11 cellular contexts compared by ENCODE assay signal in genomic region chr16:24978370-24978914, GRCh38. TPM values are rescaled to one million over a fixed set of nuclear protein-coding genes. Genes with fewer than 3 reads are reported as not detected.
DNase-seq lines count a peak whose midpoint lies in the region; ATAC-seq, FAIRE-seq and TF ChIP-seq lines count a peak whose summit lies in the region.
"Had no signal": no experiment of that assay in that cellular context is flagged by ENCODE, and none has a peak within 500 bp of the region (broad histone marks: within the 10 kb centered on the region; RNA-seq: fewer than 3 reads in every experiment).

No MANE protein-coding gene starts in this region.

- H3K9me3 ChIP-seq in SU-DHL-6 (ENCODE audit: insufficient read depth, low read length) (no peaks in the 10 kb centered on the region), mesenchymal stem cell (ENCODE audit: control insufficient read depth, low read length) (no peaks in the 10 kb centered on the region), pancreas (no peaks in the 10 kb centered on the region)

- H3K36me3 Mint-ChIP-seq in stimulated activated naive CD8-positive, alpha-beta T cell treated with anti-CD3 and anti-CD28 coated beads, Interleukin-15, Interleukin-2, amounts not matched to agents 100 ng/mL and 50 ng/mL, for 24 hours (ENCODE audit: low read depth) = peaks cover 54% of the 10 kb centered on the region

- peak overlapping the region; percentile 65 for H3K27ac Mint-ChIP-seq in stimulated activated naive CD8-positive, alpha-beta T cell treated with anti-CD3 and anti-CD28 coated beads, Interleukin-15, Interleukin-2, amounts not matched to agents 100 ng/mL and 50 ng/mL, for 24 hours
- H3K27ac Mint-ChIP-seq in stimulated activated naive CD8-positive, alpha-beta T cell treated with anti-CD3 and anti-CD28 coated beads, Interleukin-15, amount 100 ng/mL, for 72 hours = no peak overlapping the region

- intact Hi-C loops in pancreas (cut with DNase I) = no loop called here

- peak overlapping the region; percentile 0 for H4K91ac ChIP-seq in mesenchymal stem cell (ENCODE audit: low read length)

- H4K8ac ChIP-seq in mesenchymal stem cell (ENCODE audit: low read length) = no peak overlapping the region

- in situ Hi-C loops in ACHN (cut with HindIII; ENCODE audit: low pct_ligation_motif_present, low pct_unique_long_range_greater_than_20kb, low sequenced_read_pairs) = no loop called here

- H2BK15ac ChIP-seq in mesenchymal stem cell (ENCODE audit: low read depth, poor library complexity, severe bottlenecking) = no peak overlapping the region

- H3K27ac ChIP-seq in SU-DHL-6 (ENCODE audit: low read depth, low read length) = peak overlapping the region; percentile 68
- peak overlapping the region; percentile 91 for H3K27ac ChIP-seq in mesenchymal stem cell (ENCODE audit: low read length, poor library complexity, severe bottlenecking)
- no peak overlapping the region for H3K27ac ChIP-seq in pancreas

- FAIRE-seq in pancreas (lab: Jason Lieb, UNC) = no peak
- FAIRE-seq: HTR-8/SVneo had no signal

- H2BK120ac ChIP-seq in mesenchymal stem cell (ENCODE audit: low read depth, low read length) = no peak overlapping the region

- H3K36me3 ChIP-seq in SU-DHL-6 (ENCODE audit: low read length) = no peaks in the 10 kb centered on the region; the same call in 1 of the 2 replicates
- peaks cover 24 to 37% of the 10 kb centered on the region in 2 experiments for H3K36me3 ChIP-seq in mesenchymal stem cell (ENCODE audit: control insufficient read depth in 1 of 2, insufficient read depth in 2 of 2, low read depth in 1 of 2, low read length in 2 of 2)
- peaks cover 0 to 14% (median 0%) of the 10 kb centered on the region in 3 donors for H3K36me3 ChIP-seq in pancreas

- peaks cover 17% of the 10 kb centered on the region for H3F3A ChIP-seq in SU-DHL-6 (ENCODE audit: insufficient read depth)

- H3K4me3 ChIP-seq in SU-DHL-6 (ENCODE audit: insufficient read depth, low read length, poor library complexity, severe bottlenecking) = no peak overlapping the region
- peak overlapping the region in 1 of 2 experiments; percentile 35 for H3K4me3 ChIP-seq in mesenchymal stem cell (ENCODE audit: insufficient read depth in 1 of 2, low read depth in 1 of 2, low read length in 2 of 2)
- no peak overlapping the region for H3K4me3 ChIP-seq in pancreas

- peak overlapping the region; percentile 19 to 69 for H2BK12ac ChIP-seq in mesenchymal stem cell (ENCODE audit: low read length in 2 of 2)

- peak overlapping the region; percentile 33 to 64 for H3K18ac ChIP-seq in mesenchymal stem cell (ENCODE audit: low read depth in 1 of 2, low read length in 2 of 2)

- peak overlapping the region; percentile 6 to 44 for H3K4ac ChIP-seq in mesenchymal stem cell (ENCODE audit: low read depth in 1 of 2, low read length in 2 of 2)

- H2AFZ ChIP-seq in SU-DHL-6 (ENCODE audit: low read depth, low read length, severe bottlenecking) = no peak overlapping the region
- no peak overlapping the region for H2AFZ ChIP-seq in mesenchymal stem cell (ENCODE audit: low read depth, low read length)

- WGBS in mesenchymal stem cell = 48% methylated on average over 8 of the region's 8 CpGs
- 86 to 87% methylated on average over 8 of the region's 8 CpGs for WGBS in pancreas, 2 donors

- no peaks in the 10 kb centered on the region for H3K9me2 ChIP-seq in SU-DHL-6 (replicated peaks; ENCODE audit: insufficient read depth, low read length)

- H3K27me3 Mint-ChIP-seq in stimulated activated naive CD8-positive, alpha-beta T cell treated with anti-CD3 and anti-CD28 coated beads, Interleukin-15, Interleukin-2, amounts not matched to agents 100 ng/mL and 50 ng/mL, for 24 hours = no peaks in the 10 kb centered on the region
- no peaks in the 10 kb centered on the region for H3K27me3 Mint-ChIP-seq in stimulated activated naive CD8-positive, alpha-beta T cell treated with anti-CD3 and anti-CD28 coated beads, Interleukin-15, amount 100 ng/mL, for 72 hours

- H3K79me1 ChIP-seq in mesenchymal stem cell (replicated peaks; ENCODE audit: low read length, poor library complexity, severe bottlenecking) = peaks cover 22% of the 10 kb centered on the region

- no peak overlapping the region for H3K23ac ChIP-seq in mesenchymal stem cell (ENCODE audit: low read length in 2 of 2)

- H3K14ac ChIP-seq in mesenchymal stem cell (ENCODE audit: low read length in 2 of 2) = no peak overlapping the region

- peaks cover 20% of the 10 kb centered on the region for H3K4me1 ChIP-seq in mesenchymal stem cell (ENCODE audit: control insufficient read depth, insufficient read depth, low read depth, low read length)
- no peaks in the 10 kb centered on the region for H3K4me1 ChIP-seq in pancreas

- no peaks in the 10 kb centered on the region for H3K9me3 Mint-ChIP-seq in stimulated activated naive CD8-positive, alpha-beta T cell treated with anti-CD3 and anti-CD28 coated beads, Interleukin-15, Interleukin-2, amounts not matched to agents 100 ng/mL and 50 ng/mL, for 24 hours
- peaks cover 0 to 9% of the 10 kb centered on the region in 2 donors for H3K9me3 Mint-ChIP-seq in stimulated activated naive CD8-positive, alpha-beta T cell treated with anti-CD3 and anti-CD28 coated beads, Interleukin-15, amount 100 ng/mL, for 72 hours

- peaks cover 49% of the 10 kb centered on the region for H3K79me2 ChIP-seq in SU-DHL-6 (ENCODE audit: insufficient read depth, low read length)

- H2BK5ac ChIP-seq in mesenchymal stem cell (ENCODE audit: low read depth, low read length, poor library complexity, severe bottlenecking) = no peak overlapping the region

- H3K4me3 Mint-ChIP-seq in stimulated activated naive CD8-positive, alpha-beta T cell treated with anti-CD3 and anti-CD28 coated beads, Interleukin-15, Interleukin-2, amounts not matched to agents 100 ng/mL and 50 ng/mL, for 24 hours = no peak overlapping the region
- H3K4me3 Mint-ChIP-seq in stimulated activated naive CD8-positive, alpha-beta T cell treated with anti-CD3 and anti-CD28 coated beads, Interleukin-15, amount 100 ng/mL, for 72 hours = no peak overlapping the region

- H3K4me1 Mint-ChIP-seq in stimulated activated naive CD8-positive, alpha-beta T cell treated with anti-CD3 and anti-CD28 coated beads, Interleukin-15, Interleukin-2, amounts not matched to agents 100 ng/mL and 50 ng/mL, for 24 hours (ENCODE audit: low read depth) = peaks cover 85% of the 10 kb centered on the region
- H3K4me1 Mint-ChIP-seq in stimulated activated naive CD8-positive, alpha-beta T cell treated with anti-CD3 and anti-CD28 coated beads, Interleukin-15, amount 100 ng/mL, for 72 hours = peaks cover 58% of the 10 kb centered on the region

- no peak overlapping the region for H2AK5ac ChIP-seq in mesenchymal stem cell (ENCODE audit: low read length, severe bottlenecking)

- ATAC-seq in stimulated activated naive CD8-positive, alpha-beta T cell treated with anti-CD3 and anti-CD28 coated beads, Interleukin-15, amount 100 ng/mL, for 72 hours = no peak
- no peak for ATAC-seq in HG02678 (IDR thresholded peaks at IDR 0.05; ENCODE audit: unreplicated experiment)
- no peak for ATAC-seq in HG03025 (IDR thresholded peaks at IDR 0.05; ENCODE audit: low FRiP score, unreplicated experiment)
- ATAC-seq in pancreas = no peak

- DNase-seq in stimulated activated naive CD8-positive, alpha-beta T cell treated with anti-CD3 and anti-CD28 coated beads, Interleukin-15, amount 100 ng/mL, for 72 hours = no peak
- DNase-seq in mesenchymal stem cell = peak; percentile 50
- no peak for DNase-seq in ACHN
- no peak for DNase-seq in pancreas
- DNase-seq: activated naive CD4-positive, alpha-beta T cell; stimulated activated CD4-positive, alpha-beta T cell treated with anti-CD3 and anti-CD28 coated beads, Interleukin-2, amount 100 ng/mL, for 24 hours had no signal

- H3K27me3 ChIP-seq in SU-DHL-6 (ENCODE audit: low read length) = no peaks in the 10 kb centered on the region
- no peaks in the 10 kb centered on the region for H3K27me3 ChIP-seq in mesenchymal stem cell (ENCODE audit: control insufficient read depth in 1 of 2, insufficient read depth in 1 of 2, low read length in 2 of 2)
- no peaks in the 10 kb centered on the region for H3K27me3 ChIP-seq in pancreas

- H3K4me2 ChIP-seq in SU-DHL-6 (ENCODE audit: low read depth, low read length, poor library complexity, severe bottlenecking) (peak overlapping the region; percentile 42), mesenchymal stem cell (ENCODE audit: low read length, poor library complexity, severe bottlenecking) (no peak overlapping the region)

- TF ChIP-seq CTCF in SU-DHL-6 (IDR thresholded peaks at IDR 0.05; ENCODE audit: insufficient read depth, low read length, poor library complexity, severe bottlenecking) (no peak), pancreas (IDR thresholded peaks at IDR 0.05) (no peak)

- H4K20me1 ChIP-seq in SU-DHL-6 (ENCODE audit: low read depth, low read length) = no peaks in the 10 kb centered on the region; the same call in 1 of the 2 replicates

- H3K9ac ChIP-seq in SU-DHL-6 (ENCODE audit: low read length) (no peak overlapping the region), mesenchymal stem cell (ENCODE audit: low read length) (peak overlapping the region; percentile 74)

RNA-seq across cellular contexts. Expression of gene ARHGAP17, which starts 36.7 kb away (rescaled TPM):
- 59.1 TPM for polyA plus RNA-seq in mesenchymal stem cell (2013, experiment 1 of 2)
- 55.8 TPM for polyA plus RNA-seq in mesenchymal stem cell (2013, experiment 2 of 2)
- total RNA-seq in pancreas = 10 to 100 TPM; 15.2 to 44.5 (median 24.1) TPM
- polyA plus RNA-seq in pancreas = 10 to 100 TPM; 27.3 to 39.9 TPM

Comparison
In these comparisons a context has a peak if more than half of its experiments do, and no peak if none do; other contexts are left out.
1. H3K27ac ChIP-seq: peak in SU-DHL-6 (single experiment) and mesenchymal stem cell (single experiment); none in pancreas (0 of 4).